ENCODE assay signal across 16 cellular contexts in the genomic region with DNA sequence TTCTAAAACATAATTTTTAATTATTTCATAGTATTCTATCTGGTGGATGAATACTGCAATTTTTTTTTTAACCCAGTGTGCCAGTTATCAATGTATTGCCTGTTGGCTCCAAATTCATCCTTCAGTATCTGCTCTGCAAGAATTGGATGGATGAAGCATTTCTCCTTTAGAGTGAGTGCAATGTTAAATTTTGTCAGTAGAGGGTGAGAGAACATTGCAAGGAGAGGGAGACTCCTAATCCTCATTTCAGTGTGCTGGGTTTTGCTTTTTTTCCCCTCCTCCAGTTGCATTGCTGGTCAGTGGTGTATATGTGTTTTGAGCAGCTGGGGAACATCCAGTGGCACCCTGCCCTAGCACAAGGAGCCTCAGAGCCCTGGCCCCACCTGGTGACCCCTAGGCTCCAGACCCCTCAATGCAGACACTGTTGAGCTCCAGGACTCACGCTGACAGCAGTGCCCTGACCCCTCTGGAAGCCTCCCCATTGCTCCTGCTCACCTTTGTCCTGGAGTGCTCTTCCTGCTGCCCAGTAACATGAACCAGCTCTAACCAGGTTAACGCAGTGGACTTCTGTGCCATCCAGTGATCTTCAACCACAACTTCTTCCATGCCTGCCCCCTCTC.
A peak's percentile ranks its signal among the peaks of the same experiment; 100 is the strongest.
DNase-seq lines count a peak whose midpoint lies in the region; ATAC-seq and TF ChIP-seq lines count a peak whose summit lies in the region.
"Had no signal": no experiment of that assay in that cellular context is flagged by ENCODE, and none has a peak within 500 bp of the region (broad histone marks: within the 10 kb centered on the region; RNA-seq: fewer than 3 reads in every experiment).

No MANE protein-coding gene starts in this region.

- DNase-seq in ELR (ENCODE audit: low read depth) (peak; percentile 0), H9 (no peak), OCI-LY7 (ENCODE audit: low spot score) (peak; percentile 23), fibroblast of lung (ENCODE audit: low read depth in 2 of 2) (no peak), NCI-H2029 (lab: John Stamatoyannopoulos, UW) (no peak), C1 segment of cervical spinal cord (lab: John Stamatoyannopoulos, UW) (no peak)
- DNase-seq in activated T-cell treated with anti-CD3 and anti-CD28 coated beads, Interleukin-2, amount 50 U/mL, for 4 hours: no peak
- DNase-seq: activated naive CD8-positive, alpha-beta T cell treated with anti-CD3 and anti-CD28 coated beads for 36 hours; CD4-positive, alpha-beta T cell; colonic mucosa; occipital lobe; SIG-M5; substantia nigra had no signal

- no peak overlapping the region for H4K8ac ChIP-seq in H9 (replicated peaks; ENCODE audit: insufficient read length, low read depth, low read length)

- H3K9ac ChIP-seq in H9 (ENCODE audit: extremely low read depth, insufficient read length, low read length) (no peak overlapping the region), fibroblast of lung (ENCODE audit: insufficient read depth, low read length) (no peak overlapping the region)

- intact Hi-C loops in OCI-LY7 (cut with micrococcal nuclease; ENCODE audit: unreplicated experiment): no loop called here

- H3K4me2 ChIP-seq in H9 (ENCODE audit: insufficient read depth, insufficient read length, low read length) (no peak overlapping the region), OCI-LY7 (ENCODE audit: low read length) (no peak overlapping the region), fibroblast of lung (ENCODE audit: extremely low read depth, insufficient read depth, low read length) (no peak overlapping the region)
- H3K4me2 ChIP-seq: smooth muscle cell had no signal

- no peak overlapping the region for H3K4me3 ChIP-seq in OCI-LY7 (ENCODE audit: low read depth, low read length, poor library complexity, severe bottlenecking)
- H3K4me3 ChIP-seq in fibroblast of lung (replicated peaks in 1 of 4; ENCODE audit: control extremely low read depth in 1 of 4, insufficient read depth in 1 of 4, low read depth in 3 of 4, low read length in 4 of 4): no peak overlapping the region
- H3K4me3 ChIP-seq: colonic mucosa, smooth muscle cell had no signal

- CTCF ChIA-PET in OCI-LY7 (lab: Charles Lee; ENCODE audit: unreplicated experiment): no interaction called here

- H3K79me2 ChIP-seq in H9 (ENCODE audit: insufficient read depth, low read length): no peaks in the 10 kb centered on the region
- no peaks in the 10 kb centered on the region for H3K79me2 ChIP-seq in OCI-LY7 (ENCODE audit: insufficient read depth, low read depth, low read length)
- no peaks in the 10 kb centered on the region for H3K79me2 ChIP-seq in fibroblast of lung (ENCODE audit: control insufficient read depth, insufficient read depth, low read length)

- no peak overlapping the region for H2BK5ac ChIP-seq in H9 (ENCODE audit: insufficient read length, low read length)

- H3T11ph ChIP-seq in H9 (ENCODE audit: low read length): no peak overlapping the region

- no peak overlapping the region for H3K4me3 Mint-ChIP-seq in H9
- H3K4me3 Mint-ChIP-seq in activated T-cell treated with anti-CD3 and anti-CD28 coated beads, Interleukin-2, amount 50 U/mL, for 4 hours: no peak overlapping the region
- H3K4me3 Mint-ChIP-seq: activated naive CD8-positive, alpha-beta T cell treated with anti-CD3 and anti-CD28 coated beads for 36 hours; CD4-positive, alpha-beta T cell; memory B cell had no signal

- no peak overlapping the region for H2BK20ac ChIP-seq in H9 (ENCODE audit: low read depth, low read length, poor library complexity, severe bottlenecking)

- no peak overlapping the region for H2BK120ac ChIP-seq in H9 (ENCODE audit: low read depth, low read length, poor library complexity, severe bottlenecking)

- no peak overlapping the region for H3K23ac ChIP-seq in H9 (ENCODE audit: insufficient read length, low read depth, low read length)

- no peak overlapping the region for H4K91ac ChIP-seq in H9 (ENCODE audit: insufficient read length, low read depth, low read length)

- POLR2A ChIA-PET in OCI-LY7 (lab: Charles Lee): no interaction called here

- H3K56ac ChIP-seq in H9 (ENCODE audit: insufficient read length, low read depth, low read length): no peak overlapping the region

- no peak overlapping the region for H3K4ac ChIP-seq in H9 (ENCODE audit: low read depth, low read length)

- H3K4me1 Mint-ChIP-seq in H9: peaks cover 5 to 13% of the 10 kb centered on the region in 2 experiments
- H3K4me1 Mint-ChIP-seq in activated T-cell treated with anti-CD3 and anti-CD28 coated beads, Interleukin-2, amount 50 U/mL, for 4 hours (ENCODE audit: low read depth): peaks cover 23% of the 10 kb centered on the region

- H2AK5ac ChIP-seq in H9 (ENCODE audit: insufficient read length, low read length): no peak overlapping the region

- H3K23me2 ChIP-seq in H9 (ENCODE audit: insufficient read length, low read depth, low read length, poor library complexity, severe bottlenecking): no peaks in the 10 kb centered on the region

- H3K9me3 ChIP-seq in H9 (ENCODE audit: control insufficient read depth, low read depth, low read length): no peaks in the 10 kb centered on the region
- no peaks in the 10 kb centered on the region for H3K9me3 ChIP-seq in OCI-LY7 (ENCODE audit: low read length)
- H3K9me3 ChIP-seq in fibroblast of lung (ENCODE audit: control insufficient read depth, insufficient read depth, low read depth, low read length): no peaks in the 10 kb centered on the region
- H3K9me3 ChIP-seq: colonic mucosa had no signal

- no peaks in the 10 kb centered on the region for H3K36me3 ChIP-seq in OCI-LY7 (ENCODE audit: insufficient read depth, low read length)
- no peaks in the 10 kb centered on the region for H3K36me3 ChIP-seq in fibroblast of lung (ENCODE audit: control insufficient read depth, insufficient read depth, low read length)
- H3K36me3 ChIP-seq: colonic mucosa had no signal

- no peaks in the 10 kb centered on the region for H3K27me3 Mint-ChIP-seq in H9 (ENCODE audit: low read depth)
- H3K27me3 Mint-ChIP-seq in activated T-cell treated with anti-CD3 and anti-CD28 coated beads, Interleukin-2, amount 50 U/mL, for 4 hours (ENCODE audit: low read depth): no peaks in the 10 kb centered on the region
- H3K27me3 Mint-ChIP-seq: activated naive CD8-positive, alpha-beta T cell treated with anti-CD3 and anti-CD28 coated beads for 36 hours; CD4-positive, alpha-beta T cell; memory B cell had no signal

- H3K9me3 Mint-ChIP-seq in H9: peaks cover 3 to 5% of the 10 kb centered on the region in 2 experiments; a peak in 3 of 5 replicates
- H3K9me3 Mint-ChIP-seq in activated T-cell treated with anti-CD3 and anti-CD28 coated beads, Interleukin-2, amount 50 U/mL, for 4 hours: peaks cover 16% of the 10 kb centered on the region

- no peaks in the 10 kb centered on the region for H4K20me1 ChIP-seq in H9 (ENCODE audit: control insufficient read depth, insufficient read depth, insufficient read length)
- H4K20me1 ChIP-seq in OCI-LY7 (ENCODE audit: insufficient read depth, low read length): no peaks in the 10 kb centered on the region
- no peaks in the 10 kb centered on the region for H4K20me1 ChIP-seq in fibroblast of lung (ENCODE audit: control insufficient read depth, extremely low read depth, insufficient read depth, low read length)

- H3K27ac ChIP-seq in H9 (ENCODE audit: insufficient read length, low read depth, low read length): no peak overlapping the region
- H3K27ac ChIP-seq in OCI-LY7 (ENCODE audit: low read depth, low read length, poor library complexity, severe bottlenecking): no peak overlapping the region
- H3K27ac ChIP-seq in fibroblast of lung (ENCODE audit: insufficient read depth, low read length): no peak overlapping the region
- H3K27ac ChIP-seq: colonic mucosa had no signal

- BruUV-seq in OCI-LY7 (replicated peaks; lab: Mats Ljungman, UMichigan): no TSS peak

- no peak overlapping the region for H3K18ac ChIP-seq in H9 (ENCODE audit: insufficient read length, low read depth, low read length)

- H2BK12ac ChIP-seq in H9 (ENCODE audit: insufficient read length, low read depth, low read length): no peak overlapping the region

- H2AFZ ChIP-seq in H9 (ENCODE audit: low read length): no peak overlapping the region
- no peak overlapping the region for H2AFZ ChIP-seq in OCI-LY7 (ENCODE audit: low read length)
- H2AFZ ChIP-seq in fibroblast of lung (ENCODE audit: low read length): no peak overlapping the region

- H3K14ac ChIP-seq in H9 (ENCODE audit: insufficient read depth, low read length): no peak overlapping the region; the same call in 1 of the 2 replicates

- H3K36me3 Mint-ChIP-seq in H9 (ENCODE audit: insufficient read depth in 1 of 3, low read depth in 3 of 3): no peaks in the 10 kb centered on the region; a peak in 1 of 7 replicates
- H3K36me3 Mint-ChIP-seq in activated T-cell treated with anti-CD3 and anti-CD28 coated beads, Interleukin-2, amount 50 U/mL, for 4 hours (ENCODE audit: insufficient read depth): peaks cover 4% of the 10 kb centered on the region

- H3K27me3 ChIP-seq in H9 (ENCODE audit: insufficient read depth, low read length) (no peaks in the 10 kb centered on the region), fibroblast of lung (ENCODE audit: control insufficient read depth, insufficient read depth, low read length) (no peaks in the 10 kb centered on the region)
- H3K27me3 ChIP-seq: colonic mucosa had no signal

- H3K79me1 ChIP-seq in H9 (ENCODE audit: insufficient read depth, low read depth, low read length, poor library complexity, severe bottlenecking): no peaks in the 10 kb centered on the region

- ATAC-seq in GM18858 (IDR thresholded peaks at IDR 0.05; ENCODE audit: unreplicated experiment): no peak
- ATAC-seq in activated T-cell treated with anti-CD3 and anti-CD28 coated beads, Interleukin-2, amount 50 U/mL, for 4 hours: no peak

- no peak overlapping the region for H4K5ac ChIP-seq in H9 (ENCODE audit: insufficient read length, low read depth, low read length)

- peaks cover 3% of the 10 kb centered on the region; the same call in 1 of the 2 replicates for H3K4me1 ChIP-seq in H9 (ENCODE audit: insufficient read depth, low read length)
- peaks cover 10% of the 10 kb centered on the region for H3K4me1 ChIP-seq in OCI-LY7 (ENCODE audit: insufficient read depth, low read length, poor library complexity, severe bottlenecking)
- H3K4me1 ChIP-seq in fibroblast of lung (ENCODE audit: control insufficient read depth, extremely low read depth, insufficient read depth, low read length): no peaks in the 10 kb centered on the region
- H3K4me1 ChIP-seq: colonic mucosa had no signal

- TF ChIP-seq CTCF in H9 (conservative IDR thresholded peaks at IDR 0.05): peak; percentile 69
- TF ChIP-seq CTCF in OCI-LY7 (conservative IDR thresholded peaks at IDR 0.05; ENCODE audit: low read length): peak; percentile 73
- peak; percentile 8 to 13 for TF ChIP-seq CTCF in fibroblast of lung (conservative IDR thresholded peaks at IDR 0.05 in 1 of 2, IDR thresholded peaks at IDR 0.05 in 1 of 2; ENCODE audit: low read depth in 1 of 2, low read length in 2 of 2)

- peak overlapping the region in 2 of 3 experiments; percentile 18 to 85; a peak in 2 of 7 replicates for H3K27ac Mint-ChIP-seq in H9
- H3K27ac Mint-ChIP-seq: activated naive CD8-positive, alpha-beta T cell treated with anti-CD3 and anti-CD28 coated beads for 36 hours; CD4-positive, alpha-beta T cell; memory B cell had no signal

- no peaks in the 10 kb centered on the region for H3K9me2 ChIP-seq in OCI-LY7 (ENCODE audit: insufficient read depth, low read length)

- WGBS in H9 (ENCODE audit: extremely low coverage, insufficient read length, low lambda C conversion rate): no CpG with 5 or more reads among the region's 2 CpGs

- H2BK15ac ChIP-seq in H9 (ENCODE audit: low read depth, low read length): no peak overlapping the region

Comparison
In these comparisons a context has a peak if more than half of its experiments do, and no peak if none do; other contexts are left out.
1. DNase-seq: peak in ELR (single experiment) and OCI-LY7 (single experiment); none in H9 (single experiment), fibroblast of lung (0 of 2), NCI-H2029 (single experiment), C1 segment of cervical spinal cord (0 of 14) and activated T-cell treated with anti-CD3 and anti-CD28 coated beads, Interleukin-2, amount 50 U/mL, for 4 hours (single experiment).
2. CTCF ChIP-seq: peak in every context shown above with its lines; median percentile 73 in OCI-LY7; 69 in H9; 10 in fibroblast of lung.